Comparison of ENCODE assay signal across 9 cellular contexts in the genomic region with DNA sequence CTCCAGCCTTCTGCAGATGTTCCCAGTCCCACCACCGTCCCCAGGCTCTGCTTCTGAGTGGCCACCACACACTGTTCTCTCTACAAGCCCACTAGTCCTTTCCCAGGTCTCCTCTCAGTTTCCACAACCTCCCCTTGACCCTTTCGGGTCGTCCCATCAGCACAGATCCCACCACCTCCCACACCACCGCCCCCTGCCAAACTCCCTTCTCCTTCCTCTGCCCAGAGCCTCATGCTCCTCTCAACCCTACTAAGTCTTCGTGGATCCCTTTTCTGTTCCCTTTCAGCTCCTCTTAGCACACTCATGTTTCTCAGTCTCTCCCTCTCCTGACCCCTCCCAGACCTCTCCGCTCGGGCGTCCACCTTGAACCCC. TPM values are rescaled to one million over a fixed set of nuclear protein-coding genes. Genes with fewer than 3 reads are reported as not detected.
A peak's percentile ranks its signal among the peaks of the same experiment; 100 is the strongest.
DNase-seq lines count a peak whose midpoint lies in the region; ATAC-seq, FAIRE-seq and TF ChIP-seq lines count a peak whose summit lies in the region.
"Had no signal": no experiment of that assay in that cellular context is flagged by ENCODE, and none has a peak within 500 bp of the region (broad histone marks: within the 10 kb centered on the region; RNA-seq: fewer than 3 reads in every experiment).

No MANE protein-coding gene starts in this region.

- peak overlapping the region; percentile 53 to 99 (median 98) for H3K27ac Mint-ChIP-seq in CD4-positive, alpha-beta memory T cell
- peak overlapping the region; percentile 69 for H3K27ac Mint-ChIP-seq in endothelial cell (ENCODE audit: unreplicated experiment)

- H3K4me3 Mint-ChIP-seq in CD4-positive, alpha-beta memory T cell: peak overlapping the region; percentile 97 to 99 (median 98)
- peak overlapping the region; percentile 99 for H3K4me3 Mint-ChIP-seq in endothelial cell (ENCODE audit: unreplicated experiment)

- H3K36me3 Mint-ChIP-seq in CD4-positive, alpha-beta memory T cell: peaks cover 4 to 34% of the 10 kb centered on the region in 2 donors
- H3K36me3 Mint-ChIP-seq in endothelial cell (ENCODE audit: low read depth, unreplicated experiment): peaks cover 10% of the 10 kb centered on the region

- no peaks in the 10 kb centered on the region for H3K36me3 ChIP-seq in CD4-positive, alpha-beta memory T cell (ENCODE audit: insufficient read depth, low read length)
- H3K36me3 ChIP-seq in PC-9 (ENCODE audit: low read depth): no peaks in the 10 kb centered on the region
- H3K36me3 ChIP-seq in pancreas: no peaks in the 10 kb centered on the region

- no peak for ATAC-seq in pancreas
- ATAC-seq in HG03135 (IDR thresholded peaks at IDR 0.05; ENCODE audit: unreplicated experiment): no peak
- no peak for ATAC-seq in GM18867 (IDR thresholded peaks at IDR 0.05; ENCODE audit: unreplicated experiment)

- H3K4me2 ChIP-seq in PC-9: peak overlapping the region; percentile 99

- no peaks in the 10 kb centered on the region for H3K27me3 ChIP-seq in CD4-positive, alpha-beta memory T cell (ENCODE audit: insufficient read depth, low read length)
- H3K27me3 ChIP-seq in PC-9 (ENCODE audit: insufficient read depth, low read depth) (no peaks in the 10 kb centered on the region), pancreas (no peaks in the 10 kb centered on the region)

- H3K9me3 ChIP-seq in CD4-positive, alpha-beta memory T cell (ENCODE audit: control insufficient read depth in 1 of 2, low read length in 2 of 2): no peaks in the 10 kb centered on the region
- no peaks in the 10 kb centered on the region for H3K9me3 ChIP-seq in PC-9 (ENCODE audit: insufficient read depth, low read depth)
- no peaks in the 10 kb centered on the region for H3K9me3 ChIP-seq in pancreas

- H3F3A ChIP-seq in PC-9 (ENCODE audit: insufficient read depth, low read depth): no peaks in the 10 kb centered on the region

- no peaks in the 10 kb centered on the region for H3K9me2 ChIP-seq in PC-9 (ENCODE audit: insufficient read depth)

- peaks cover 9% of the 10 kb centered on the region for H4K20me1 ChIP-seq in PC-9 (ENCODE audit: insufficient read depth)

- peaks cover 65% of the 10 kb centered on the region for H3K4me1 ChIP-seq in CD4-positive, alpha-beta memory T cell (ENCODE audit: insufficient read depth, low read length)
- H3K4me1 ChIP-seq in PC-9 (replicated peaks; ENCODE audit: insufficient read depth) (peaks cover 14% of the 10 kb centered on the region), pancreas (peaks cover 39 to 50% (median 47%) of the 10 kb centered on the region in 3 donors)

- H2AFZ ChIP-seq in PC-9: no peak overlapping the region

- CTCF ChIA-PET in CD4-positive, alpha-beta memory T cell (lab: Charles Lee; ENCODE audit: partially characterized antibody): interaction anchor here (0.7 kb wide), 1 partner anchor 9 kb away, joined by 3 read pairs; no protein-coding TSS in a partner anchor
- CTCF ChIA-PET in PC-9 (lab: Charles Lee): no interaction called here

- peaks cover 0 to 7% (median 0%) of the 10 kb centered on the region in 8 donors for H3K9me3 Mint-ChIP-seq in CD4-positive, alpha-beta memory T cell
- H3K9me3 Mint-ChIP-seq in endothelial cell (ENCODE audit: unreplicated experiment): no peaks in the 10 kb centered on the region

- no peak for DNase-seq in CD4-positive, alpha-beta memory T cell
- DNase-seq in PC-9 (no peak), endothelial cell (ENCODE audit: low spot score) (no peak), pancreas (no peak), NCI-H1105 treated with DMSO at 0.1 percent for 48 hours (lab: John Stamatoyannopoulos, UW) (no peak), NCI-H774 (lab: John Stamatoyannopoulos, UW) (no peak)

- H3K4me3 ChIP-seq in CD4-positive, alpha-beta memory T cell (ENCODE audit: low read length in 2 of 2): no peak overlapping the region
- H3K4me3 ChIP-seq in PC-9 (peak overlapping the region; percentile 94; the same call in 1 of the 2 replicates), pancreas (peak overlapping the region in 3 of 4 donors; percentile 12 to 90 (median 80))

- WGBS in pancreas, 2 donors: 8 to 13% methylated on average over 8 of the region's 8 CpGs

- FAIRE-seq in pancreas (lab: Jason Lieb, UNC): no peak
- FAIRE-seq: colon had no signal

- H3K4me1 Mint-ChIP-seq in CD4-positive, alpha-beta memory T cell: peaks cover 51 to 86% (median 67%) of the 10 kb centered on the region in 4 donors
- peaks cover 34% of the 10 kb centered on the region for H3K4me1 Mint-ChIP-seq in endothelial cell (ENCODE audit: unreplicated experiment)

- H3K79me2 ChIP-seq in PC-9 (ENCODE audit: low read depth): peaks cover 63% of the 10 kb centered on the region

- no peak for TF ChIP-seq CTCF in PC-9 (conservative IDR thresholded peaks at IDR 0.05)
- no peak for TF ChIP-seq CTCF in endothelial cell (IDR thresholded peaks at IDR 0.05; ENCODE audit: unreplicated experiment)
- no peak for TF ChIP-seq CTCF in pancreas (IDR thresholded peaks at IDR 0.05)

- intact Hi-C loops in CD4-positive, alpha-beta memory T cell (cut with micrococcal nuclease): no loop called here
- intact Hi-C loops in PC-9 (cut with micrococcal nuclease; ENCODE audit: unreplicated experiment) (loop anchor here (10.0 kb wide), 1 partner anchor 358 kb away; no protein-coding TSS in a partner anchor), pancreas (cut with DNase I) (loop anchor here in 1 of 3 donors (10.0 kb wide), 1 partner anchor 78 kb away; no protein-coding TSS in a partner anchor)

- peak overlapping the region; percentile 2 for H3K27ac ChIP-seq in CD4-positive, alpha-beta memory T cell (ENCODE audit: low read depth, low read length)
- H3K27ac ChIP-seq in PC-9 (no peak overlapping the region), pancreas (peak overlapping the region; percentile 62 to 95 (median 81))

- BruUV-seq in PC-9 (replicated peaks; lab: Mats Ljungman, UMichigan): no TSS peak

- H3K27me3 Mint-ChIP-seq in CD4-positive, alpha-beta memory T cell: no peaks in the 10 kb centered on the region
- peaks cover 13% of the 10 kb centered on the region for H3K27me3 Mint-ChIP-seq in endothelial cell (ENCODE audit: unreplicated experiment)

- POLR2A ChIA-PET in CD4-positive, alpha-beta memory T cell (lab: Charles Lee; ENCODE audit: partially characterized antibody): interaction anchor here (1.0 to 3.4 kb wide), 4 partner anchors 29 to 232 kb away, joined by 3 to 15 read pairs (median 3); partner anchors contain the start of genes KPTN and NOP53
- POLR2A ChIA-PET in PC-9 (lab: Charles Lee; ENCODE audit: unreplicated experiment): interaction anchor here (0.6 kb wide), 1 partner anchor 87 kb away, joined by 17 read pairs; no protein-coding TSS in a partner anchor

RNA-seq across cellular contexts. Expression of gene NAPA, which starts 1.9 kb away (rescaled TPM):
- total RNA-seq in CD4-positive, alpha-beta memory T cell: 10 to 100 TPM; 84.1 to 88.1 TPM
- polyA plus RNA-seq in CD4-positive, alpha-beta memory T cell: 100 to 1,000 TPM in 1 of 2 donors, 10 to 100 TPM in 1; 90.8 to 129 TPM
- total RNA-seq in PC-9 (2021) (78.3 and 80.4 TPM in 2 replicates), endothelial cell (ENCODE audit: unreplicated experiment) (77.8 TPM), pancreas (10 to 100 TPM; 47.2 to 63.5 (median 53.2) TPM)
- 100 to 1,000 TPM in 1 of 2 donors, 10 to 100 TPM in 1; 77.2 to 121 TPM for polyA plus RNA-seq in pancreas

RNA-seq across cellular contexts. Expression of gene KPTN, which starts 28.9 kb away (rescaled TPM):
- total RNA-seq in CD4-positive, alpha-beta memory T cell: 1 to 10 TPM; 4.0 to 4.3 TPM
- 10 to 100 TPM in 1 of 2 donors, 1 to 10 TPM in 1; 4.8 to 10.6 TPM for polyA plus RNA-seq in CD4-positive, alpha-beta memory T cell
- total RNA-seq in PC-9 (2021) (20.8 and 24.2 TPM in 2 replicates), endothelial cell (ENCODE audit: unreplicated experiment) (12.0 TPM), pancreas (10 to 100 TPM in 1 of 6 donors, 1 to 10 TPM in 5; 3.0 to 10.7 (median 5.1) TPM)
- polyA plus RNA-seq in pancreas: 10 to 100 TPM; 52.5 to 53.3 TPM

RNA-seq across cellular contexts. Expression of gene SLC8A2, which starts 41.2 kb away (rescaled TPM):
- total RNA-seq in CD4-positive, alpha-beta memory T cell: not detected
- polyA plus RNA-seq in CD4-positive, alpha-beta memory T cell: not detected
- total RNA-seq in PC-9 (2021): not detected in 2 replicates
- total RNA-seq in endothelial cell (ENCODE audit: unreplicated experiment): 0.80 TPM
- total RNA-seq in pancreas: 1 to 10 TPM; 4.5 to 8.3 (median 6.7) TPM
- 1 to 10 TPM; 2.6 to 4.8 TPM for polyA plus RNA-seq in pancreas

Comparison
In these comparisons a context has a peak if more than half of its experiments do, and no peak if none do; other contexts are left out.
1. H3K4me3 ChIP-seq: peak in PC-9 (single experiment) and pancreas (3 of 4); none in CD4-positive, alpha-beta memory T cell (0 of 2).